In genomic region chr20:56755201-56755600, GRCh38 we compare ENCODE assay signal across 22 cellular contexts.
"Had no signal": no experiment of that assay in that cellular context is flagged by ENCODE, and none has a peak within 500 bp of the region (broad histone marks: within the 10 kb centered on the region; RNA-seq: fewer than 3 reads in every experiment).

No MANE protein-coding gene starts in this region.

- H3K36me3 ChIP-seq: colonic mucosa, esophagus squamous epithelium, gastroesophageal sphincter, neutrophil, right lobe of liver, tibial artery, upper lobe of right lung, vagina had no signal

- DNase-seq: colonic mucosa; dermis blood vessel endothelial cell; esophagus squamous epithelium; glutamatergic neuron; immature natural killer cell; left colon; left ventricle myocardium superior; mesendoderm; naive B cell; nephron progenitor cell; psoas muscle; retina; right lobe of liver; stimulated activated CD4-positive, alpha-beta T cell treated with anti-CD3 and anti-CD28 coated beads, Interleukin-15, amount 100 ng/mL, for 24 hours; stimulated activated CD4-positive, alpha-beta T cell treated with anti-CD3 and anti-CD28 coated beads, Interleukin-1b, Interleukin-23, amount 100 ng/mL, for 48 hours; stimulated activated CD4-positive, alpha-beta T cell treated with anti-CD3 and anti-CD28 coated beads, Interleukin-4, amount 100 ng/mL, for 24 hours; tibial artery; upper lobe of right lung had no signal

- H3K27me3 ChIP-seq: colonic mucosa, right lobe of liver, vagina had no signal

- H3K9me3 ChIP-seq: colonic mucosa, esophagus squamous epithelium, gastroesophageal sphincter, neutrophil, psoas muscle, right lobe of liver, tibial artery, upper lobe of right lung, vagina had no signal

- H3K4me1 ChIP-seq: colonic mucosa, gastroesophageal sphincter, psoas muscle, right lobe of liver, tibial artery, upper lobe of right lung had no signal

- H3K4me3 ChIP-seq: colonic mucosa, esophagus squamous epithelium, gastroesophageal sphincter, lung, psoas muscle, right lobe of liver, tibial artery, upper lobe of right lung, vagina had no signal

- H3K27ac ChIP-seq: colonic mucosa, esophagus squamous epithelium, gastroesophageal sphincter, neutrophil, psoas muscle, right lobe of liver, tibial artery, upper lobe of right lung, vagina had no signal
